Comparison of ENCODE assay signal across 8 cellular contexts in genomic region chr19:48468806-48469055, GRCh38. TPM values are rescaled to one million over a fixed set of nuclear protein-coding genes. Genes with fewer than 3 reads are reported as not detected.
A peak's percentile ranks its signal among the peaks of the same experiment; 100 is the strongest.
DNase-seq lines count a peak whose midpoint lies in the region; ATAC-seq and TF ChIP-seq lines count a peak whose summit lies in the region.

No MANE protein-coding gene starts in this region.

- peaks cover 37% of the 10 kb centered on the region for H4K20me1 ChIP-seq in IMR-90 (ENCODE audit: insufficient read depth, low read length)

- TF ChIP-seq CTCF in AG09319 (IDR thresholded peaks at IDR 0.05; ENCODE audit: low read depth, low read length) (no peak), IMR-90 (conservative IDR thresholded peaks at IDR 0.05; ENCODE audit: low read depth, low read length) (no peak)

- DNase-seq in AG09319 (ENCODE audit: extremely low read depth, low read depth) (peak; percentile 100), IMR-90 (no peak), ureter (ENCODE audit: low spot score) (no peak)
- DNase-seq in naive thymus-derived CD4-positive, alpha-beta T cell, result no peak
- DNase-seq in activated effector memory CD4-positive, alpha-beta T cell treated with anti-CD3 and anti-CD28 coated beads, Interleukin-2, amount 50 U/mL, for 16 hours, result no peak

- H3K9ac ChIP-seq in IMR-90 (ENCODE audit: low read depth, low read length), result peak overlapping the region; percentile 79

- peak overlapping the region; percentile 30; the same call in 1 of the 2 replicates for H2BK120ac ChIP-seq in IMR-90 (ENCODE audit: low read depth, low read length)

- H3K4me3 Mint-ChIP-seq in naive thymus-derived CD4-positive, alpha-beta T cell, result peak overlapping the region; percentile 81 to 96 (median 92)

- H4K91ac ChIP-seq in IMR-90 (ENCODE audit: insufficient read depth, low read depth, low read length), result peak overlapping the region; percentile 85

- peak overlapping the region; percentile 72 for H3K4me2 ChIP-seq in IMR-90 (ENCODE audit: low read depth, low read length)

- WGBS in IMR-90 (ENCODE audit: extremely low coverage in 2 of 2, insufficient read length in 1 of 2), 2 experiments, result 0% methylated on average over 9 of the region's 13 CpGs; no CpG with 5 or more reads in 1 of the 2 experiments

- H2AFZ ChIP-seq in IMR-90 (replicated peaks; ENCODE audit: low read length, poor library complexity), result peak overlapping the region; percentile 91

- 0 out of 2 replicates have a peak overlapping the region, but pooled peaks have one; percentile 13 for H3K23ac ChIP-seq in IMR-90 (ENCODE audit: low read depth, low read length)

- POLR2A ChIA-PET in IMR-90 (lab: Charles Lee; ENCODE audit: unreplicated experiment), result no interaction called here
- POLR2A ChIA-PET in naive thymus-derived CD4-positive, alpha-beta T cell (lab: Charles Lee), result interaction anchor here (0.6 to 0.9 kb wide), 2 partner anchors 22 to 36 kb away, joined by 3 read pairs; no protein-coding TSS in a partner anchor

- peaks cover 15% of the 10 kb centered on the region for H3K9me1 ChIP-seq in IMR-90 (ENCODE audit: insufficient read depth, low read length)

- H3K9me3 Mint-ChIP-seq in naive thymus-derived CD4-positive, alpha-beta T cell, result no peaks in the 10 kb centered on the region

- H3K14ac ChIP-seq in IMR-90 (replicated peaks; ENCODE audit: low read depth, low read length), result peak overlapping the region; percentile 86

- peaks cover 0 to 30% (median 19%) of the 10 kb centered on the region in 7 donors for H3K4me1 Mint-ChIP-seq in naive thymus-derived CD4-positive, alpha-beta T cell

- no peak for TF ChIP-seq RAD21 in IMR-90 (IDR thresholded peaks at IDR 0.05; ENCODE audit: low read length)

- peak overlapping the region; percentile 74 for H3K27ac ChIP-seq in IMR-90 (ENCODE audit: insufficient read depth, low read length)
- peak overlapping the region; percentile 92 for H3K27ac ChIP-seq in cingulate gyrus (ENCODE audit: low read depth, low read length)
- H3K27ac ChIP-seq in naive thymus-derived CD4-positive, alpha-beta T cell (ENCODE audit: low read depth, low read length), result peak overlapping the region; percentile 75

- no peaks in the 10 kb centered on the region for H3K9me3 ChIP-seq in IMR-90 (ENCODE audit: control insufficient read depth, insufficient read depth, low read length)
- H3K9me3 ChIP-seq in naive thymus-derived CD4-positive, alpha-beta T cell (ENCODE audit: control insufficient read depth in 2 of 3, low read length in 3 of 3), result no peaks in the 10 kb centered on the region

- H3K27me3 ChIP-seq in IMR-90 (ENCODE audit: control insufficient read depth, insufficient read depth, low read length), result no peaks in the 10 kb centered on the region
- H3K27me3 ChIP-seq in naive thymus-derived CD4-positive, alpha-beta T cell (ENCODE audit: control insufficient read depth in 2 of 2, insufficient read depth in 2 of 2, low read length in 2 of 2), result no peaks in the 10 kb centered on the region

- H3K4ac ChIP-seq in IMR-90 (ENCODE audit: low read depth, low read length), result peak overlapping the region; percentile 71

- H3K79me1 ChIP-seq in IMR-90 (ENCODE audit: low read depth in 1 of 2, low read length in 2 of 2), result peaks cover 27 to 40% of the 10 kb centered on the region in 2 experiments

- H2AK5ac ChIP-seq in IMR-90 (ENCODE audit: low read depth, low read length), result peak overlapping the region; percentile 89

- H4K5ac ChIP-seq in IMR-90 (ENCODE audit: low read depth, low read length), result peak overlapping the region; percentile 35; the same call in 1 of the 2 replicates

- in situ Hi-C loops in IMR-90 (cut with MboI; ENCODE audit: low sequenced_read_pairs), result no loop called here

- peak overlapping the region; percentile 33 for H3K4me3 ChIP-seq in IMR-90 (ENCODE audit: insufficient read depth, low read depth, low read length)
- H3K4me3 ChIP-seq in naive thymus-derived CD4-positive, alpha-beta T cell (ENCODE audit: low read length), result peak overlapping the region; percentile 60

- no peaks in the 10 kb centered on the region for H3K27me3 Mint-ChIP-seq in naive thymus-derived CD4-positive, alpha-beta T cell

- ATAC-seq in IMR-90 (ENCODE audit: low read depth) (no peak), HG02759 (IDR thresholded peaks at IDR 0.05; ENCODE audit: unreplicated experiment) (no peak), GM18502 (IDR thresholded peaks at IDR 0.05; ENCODE audit: poor library complexity, unreplicated experiment) (no peak)
- ATAC-seq in naive thymus-derived CD4-positive, alpha-beta T cell, result no peak

- TF ChIP-seq POLR2A in IMR-90 (IDR thresholded peaks at IDR 0.05; ENCODE audit: low read depth, low read length), result no peak

- no peak overlapping the region for H2BK20ac ChIP-seq in IMR-90 (ENCODE audit: low read depth, low read length)

- peak overlapping the region; percentile 99 for H2AK9ac ChIP-seq in IMR-90 (replicated peaks; ENCODE audit: low read depth, low read length, poor library complexity)

- no TSS peak for BruUV-seq in IMR-90 (replicated peaks; lab: Mats Ljungman, UMichigan)

- CTCF ChIA-PET in IMR-90 (lab: Yijun Ruan, JAX), result no interaction called here
- CTCF ChIA-PET in naive thymus-derived CD4-positive, alpha-beta T cell (lab: Charles Lee), result no interaction called here

- H3K4me1 ChIP-seq in IMR-90 (ENCODE audit: control insufficient read depth, insufficient read depth, low read length), result no peaks in the 10 kb centered on the region; the same call in 1 of the 2 replicates
- H3K4me1 ChIP-seq in naive thymus-derived CD4-positive, alpha-beta T cell (ENCODE audit: control insufficient read depth in 2 of 2, insufficient read depth in 2 of 2, low read length in 2 of 2), result peaks cover 7 to 15% of the 10 kb centered on the region in 2 donors

- no peak overlapping the region for H2BK15ac ChIP-seq in IMR-90 (ENCODE audit: low read depth, low read length)

- intact Hi-C loops in IMR-90 (cut with micrococcal nuclease), result no loop called here
- intact Hi-C loops in naive thymus-derived CD4-positive, alpha-beta T cell (cut with micrococcal nuclease), result loop anchor here (1.0 to 5.0 kb wide), 21 partner anchors 12 to 1408 kb away; partner anchors contain the start of genes DBP (in 2 of the 2), GRWD1 (in 2 of the 2), LMTK3 (in 2 of the 2) and RPL18 (in 2 of the 2)

- peaks cover 2 to 7% (median 4%) of the 10 kb centered on the region in 5 donors for H3K36me3 Mint-ChIP-seq in naive thymus-derived CD4-positive, alpha-beta T cell

- peak overlapping the region; percentile 78 for H3K56ac ChIP-seq in IMR-90 (ENCODE audit: extremely low read depth, insufficient read depth, low read length)

- H3K36me3 ChIP-seq in IMR-90 (ENCODE audit: control insufficient read depth, insufficient read depth, low read length), result peaks cover 34% of the 10 kb centered on the region
- H3K36me3 ChIP-seq in naive thymus-derived CD4-positive, alpha-beta T cell (ENCODE audit: control insufficient read depth in 2 of 3, insufficient read depth in 3 of 3, low read length in 3 of 3), result peaks cover 0 to 42% (median 3%) of the 10 kb centered on the region in 3 experiments

- H3K18ac ChIP-seq in IMR-90 (ENCODE audit: low read depth, low read length), result 0 out of 2 replicates have a peak overlapping the region, but pooled peaks have one; percentile 49

- H2BK5ac ChIP-seq in IMR-90 (ENCODE audit: low read depth, low read length, poor library complexity, severe bottlenecking), result peak overlapping the region; percentile 78

- dilution Hi-C loops in IMR-90 (cut with HindIII; ENCODE audit: low sequenced_read_pairs, unreplicated experiment), result no loop called here

- peak overlapping the region; percentile 85 to 96 (median 90) for H3K27ac Mint-ChIP-seq in naive thymus-derived CD4-positive, alpha-beta T cell

- peak overlapping the region; percentile 79 to 95 for H4K8ac ChIP-seq in IMR-90 (ENCODE audit: low read depth in 2 of 2, low read length in 2 of 2)

TF ChIP-seq in IMR-90, 13 proteins besides CTCF, POLR2A, EP300 and RAD21:
- TF ChIP-seq NFE2L2 (IDR thresholded peaks at IDR 0.05; ENCODE audit: low read depth, low read length) (no peak), SMC3 (IDR thresholded peaks at IDR 0.05; ENCODE audit: low read depth, low read length) (no peak), MXI1 (IDR thresholded peaks at IDR 0.05; ENCODE audit: borderline replicate concordance, low read depth, low read length) (peak; percentile 89)

RNA-seq across cellular contexts. Expression of gene CYTH2, which starts 0.4 kb away (rescaled TPM):
- total RNA-seq in IMR-90 (2012; rRNA removed) (35.8 and 38.3 TPM in 2 replicates), ureter (61.6 TPM)
- 56.1 and 62.0 TPM in 2 replicates for polyA plus RNA-seq in IMR-90 (2012; rRNA removed)
- polyA plus RNA-seq in IMR-90 (2012; cell fraction: cytosol; rRNA removed), result 49.6 and 59.9 TPM in 2 replicates
- polyA plus RNA-seq in IMR-90 (2012; cell fraction: nucleus; rRNA removed; ENCODE audit: low replicate concordance), result 149 and 158 TPM in 2 replicates
- total RNA-seq in naive thymus-derived CD4-positive, alpha-beta T cell, result 10 to 100 TPM; 41.0 to 82.1 (median 54.9) TPM
- polyA plus RNA-seq in naive thymus-derived CD4-positive, alpha-beta T cell, result 10 to 100 TPM; 23.6 to 37.3 TPM

RNA-seq across cellular contexts. Expression of gene KCNJ14, which starts 13.4 kb away (rescaled TPM):
- total RNA-seq in IMR-90 (2012; rRNA removed) (under 0.01 and 0.18 TPM in 2 replicates), ureter (1.5 TPM)
- polyA plus RNA-seq in IMR-90 (2012; rRNA removed), result 0.34 and 0.39 TPM in 2 replicates
- 0.11 and 0.29 TPM in 2 replicates for polyA plus RNA-seq in IMR-90 (2012; cell fraction: cytosol; rRNA removed)
- 2.0 and 4.1 TPM in 2 replicates for polyA plus RNA-seq in IMR-90 (2012; cell fraction: nucleus; rRNA removed; ENCODE audit: low replicate concordance)
- 1 to 10 TPM; 1.5 to 3.9 (median 2.4) TPM for total RNA-seq in naive thymus-derived CD4-positive, alpha-beta T cell
- under 1 TPM; 0.05 to 0.21 TPM for polyA plus RNA-seq in naive thymus-derived CD4-positive, alpha-beta T cell

RNA-seq across cellular contexts. Expression of gene GRWD1, which starts 22.9 kb away (rescaled TPM):
- total RNA-seq in IMR-90 (2012; rRNA removed) (22.0 and 32.5 TPM in 2 replicates), ureter (43.6 TPM)
- 22.5 and 25.2 TPM in 2 replicates for polyA plus RNA-seq in IMR-90 (2012; rRNA removed)
- 20.0 and 42.6 TPM in 2 replicates for polyA plus RNA-seq in IMR-90 (2012; cell fraction: cytosol; rRNA removed)
- 13.1 and 26.6 TPM in 2 replicates for polyA plus RNA-seq in IMR-90 (2012; cell fraction: nucleus; rRNA removed; ENCODE audit: low replicate concordance)
- total RNA-seq in naive thymus-derived CD4-positive, alpha-beta T cell, result 10 to 100 TPM; 26.1 to 45.8 (median 36.3) TPM
- 10 to 100 TPM; 42.8 to 51.6 TPM for polyA plus RNA-seq in naive thymus-derived CD4-positive, alpha-beta T cell

RNA-seq across cellular contexts. Expression of gene LMTK3, which starts 42.9 kb away (rescaled TPM):
- total RNA-seq in IMR-90 (2012; rRNA removed) (0.18 TPM in 1 of 2 replicates, not detected in the other), ureter (5.1 TPM)
- 0.60 and 0.87 TPM in 2 replicates for polyA plus RNA-seq in IMR-90 (2012; rRNA removed)
- 0.70 and 0.79 TPM in 2 replicates for polyA plus RNA-seq in IMR-90 (2012; cell fraction: cytosol; rRNA removed)
- polyA plus RNA-seq in IMR-90 (2012; cell fraction: nucleus; rRNA removed; ENCODE audit: low replicate concordance), result 2.9 and 5.0 TPM in 2 replicates
- total RNA-seq in naive thymus-derived CD4-positive, alpha-beta T cell, result 10 to 100 TPM in 4 of 5 experiments, 1 to 10 TPM in 1; 5.3 to 21.4 (median 19.2) TPM
- polyA plus RNA-seq in naive thymus-derived CD4-positive, alpha-beta T cell, result under 1 TPM in 1 of 2 donors, not detected in 1; 0.03 TPM
